ENCODE assay signal across 7 cellular contexts in genomic region chr1:53220171-53220961, GRCh38.
A peak's percentile ranks its signal among the peaks of the same experiment; 100 is the strongest.
DNase-seq lines count a peak whose midpoint lies in the region; ATAC-seq, FAIRE-seq and TF ChIP-seq lines count a peak whose summit lies in the region.

TSS of gene CZIB (minus strand) at chr1:53220634. CDS start at chr1:53220575, 59 bp downstream.

- ATAC-seq in HG02981 (IDR thresholded peaks at IDR 0.05; ENCODE audit: unreplicated experiment) = peak; percentile 92

- in situ Hi-C loops in astrocyte of the spinal cord (cut with HindIII; ENCODE audit: low sequenced_read_pairs) = no loop called here

- DNase-seq in GM18507 (ENCODE audit: extremely low spot score, insufficient read length, low read depth) = peak; percentile 86
- DNase-seq in NCI-H2029 treated with DMSO at 0.1 percent for 48 hours (lab: John Stamatoyannopoulos, UW) = peak; percentile 93
- peak; percentile 91 for DNase-seq in T1000 (lab: John Stamatoyannopoulos, UW)
- peak; percentile 92 for DNase-seq in astrocyte of the spinal cord (ENCODE audit: low read depth, low spot score)
- DNase-seq in hippocampal formation (lab: John Stamatoyannopoulos, UW) = peak; percentile 77 to 88
- DNase-seq in retinal pigment epithelial cell (ENCODE audit: low read depth) = peak; percentile 57

- FAIRE-seq in GM18507 (lab: Jason Lieb, UNC) = peak; percentile 94

- TF ChIP-seq CTCF in astrocyte of the spinal cord (IDR thresholded peaks at IDR 0.05; ENCODE audit: low read depth, low read length) = no peak
- TF ChIP-seq CTCF in retinal pigment epithelial cell (conservative IDR thresholded peaks at IDR 0.05; ENCODE audit: low read depth, low read length) = no peak

- H3K4me3 ChIP-seq in astrocyte of the spinal cord (ENCODE audit: low read depth, low read length) (peak within 1 kb of the TSS; percentile 91), retinal pigment epithelial cell (ENCODE audit: low read length) (peak within 1 kb of the TSS; percentile 75)

Comparison
In these comparisons a context has a peak if more than half of its experiments do, and no peak if none do; other contexts are left out.
1. Peak in every context shown above with its lines: DNase-seq, ATAC-seq and H3K4me3 ChIP-seq.